ENCODE assay signal across 12 cellular contexts in genomic region chr15:51185213-51185619, GRCh38.
"Had no signal": no experiment of that assay in that cellular context is flagged by ENCODE, and none has a peak within 500 bp of the region (broad histone marks: within the 10 kb centered on the region; RNA-seq: fewer than 3 reads in every experiment).

No MANE protein-coding gene starts in this region.

- H3K27me3 Mint-ChIP-seq: brain had no signal

- H3K9me3 Mint-ChIP-seq: activated naive CD4-positive, alpha-beta T cell treated with anti-CD3 and anti-CD28 coated beads, Interleukin-2, amount 50 U/mL, for 72 hours; activated T-cell treated with anti-CD3 and anti-CD28 coated beads, Interleukin-2, amount 50 U/mL, for 24 hours; brain; memory B cell; neural crest cell; T-helper 1 cell treated with Interleukin-12 subunit alpha and Interleukin-12 subunit beta and Interleukin-4 antibody, amounts not matched to agents 30 μg/mL and 1 μg/mL, for 36 hours had no signal

- H3K4me3 Mint-ChIP-seq: activated CD8-positive, alpha-beta memory T cell treated with anti-CD3 and anti-CD28 coated beads, Interleukin-2, amount 10 ng/mL, durations not matched to agents 7 days and 5 days; activated T-cell treated with anti-CD3 and anti-CD28 coated beads, Interleukin-2, amount 50 U/mL, for 24 hours; brain; memory B cell; neural crest cell; T-helper 1 cell treated with Interleukin-12 subunit alpha and Interleukin-12 subunit beta and Interleukin-4 antibody, amounts not matched to agents 30 μg/mL and 1 μg/mL, for 36 hours had no signal

- H3K9me3 ChIP-seq: pancreas, thyroid gland had no signal

- H3K4me1 ChIP-seq: pancreas, thyroid gland had no signal

- H3K27ac ChIP-seq: pancreas, thyroid gland had no signal

- DNase-seq: activated CD8-positive, alpha-beta memory T cell treated with anti-CD3 and anti-CD28 coated beads, Interleukin-2, amount 10 ng/mL, durations not matched to agents 7 days and 5 days; activated effector memory CD4-positive, alpha-beta T cell treated with anti-CD3 and anti-CD28 coated beads, Interleukin-2, amount 50 U/mL, for 16 hours; activated T-cell treated with anti-CD3 and anti-CD28 coated beads, Interleukin-2, amount 50 U/mL, for 24 hours; amygdala; foreskin fibroblast; pancreas; thyroid gland had no signal

- H3K4me1 Mint-ChIP-seq: activated CD8-positive, alpha-beta memory T cell treated with anti-CD3 and anti-CD28 coated beads, Interleukin-2, amount 10 ng/mL, durations not matched to agents 7 days and 5 days; memory B cell had no signal

- H3K4me3 ChIP-seq: pancreas, thyroid gland had no signal

- H3K27me3 ChIP-seq: pancreas, thyroid gland had no signal

- H3K36me3 Mint-ChIP-seq: activated CD8-positive, alpha-beta memory T cell treated with anti-CD3 and anti-CD28 coated beads, Interleukin-2, amount 10 ng/mL, durations not matched to agents 7 days and 5 days; activated naive CD4-positive, alpha-beta T cell treated with anti-CD3 and anti-CD28 coated beads, Interleukin-2, amount 50 U/mL, for 72 hours; brain; memory B cell had no signal

- H3K36me3 ChIP-seq: pancreas, thyroid gland had no signal

- H3K27ac Mint-ChIP-seq: activated CD8-positive, alpha-beta memory T cell treated with anti-CD3 and anti-CD28 coated beads, Interleukin-2, amount 10 ng/mL, durations not matched to agents 7 days and 5 days; activated naive CD4-positive, alpha-beta T cell treated with anti-CD3 and anti-CD28 coated beads, Interleukin-2, amount 50 U/mL, for 72 hours; activated T-cell treated with anti-CD3 and anti-CD28 coated beads, Interleukin-2, amount 50 U/mL, for 24 hours; memory B cell; T-helper 1 cell treated with Interleukin-12 subunit alpha and Interleukin-12 subunit beta and Interleukin-4 antibody, amounts not matched to agents 30 μg/mL and 1 μg/mL, for 36 hours had no signal
